Comparison of ENCODE assay signal across 8 cellular contexts in genomic region chr4:88523325-88524129, GRCh38. TPM values are rescaled to one million over a fixed set of nuclear protein-coding genes. Genes with fewer than 3 reads are reported as not detected.
DNase-seq lines count a peak whose midpoint lies in the region; ATAC-seq and TF ChIP-seq lines count a peak whose summit lies in the region.

Gene PYURF (minus strand): TSS chr4:88523776. CDS start chr4:88523700, 76 bp downstream.

- WGBS in testis, 2 donors, result 0% methylated on average over 24 to 45 of the region's 68 CpGs

- H3K4me1 ChIP-seq in osteoblast (ENCODE audit: insufficient read depth, low read length) (peaks cover 17% of the 10 kb centered on the region), testis (peaks cover 11% of the 10 kb centered on the region)

- no peak for TF ChIP-seq CTCF in GM10266 (IDR thresholded peaks at IDR 0.05; ENCODE audit: control insufficient read depth, insufficient read depth, low read depth, missing control alignments)
- no peak for TF ChIP-seq CTCF in osteoblast (IDR thresholded peaks at IDR 0.05; ENCODE audit: extremely low read depth, low read depth, low read length)
- TF ChIP-seq CTCF in testis (IDR thresholded peaks at IDR 0.05), result no peak

- DNase-seq in GM10266 (ENCODE audit: extremely low spot score), result peak; percentile 86
- peak; percentile 93 for DNase-seq in NCI-H1092 (lab: John Stamatoyannopoulos, UW)
- peak; percentile 68 for DNase-seq in SKM-1 (lab: John Stamatoyannopoulos, UW; ENCODE audit: unreplicated experiment)
- DNase-seq in glomerular visceral epithelial cell (ENCODE audit: extremely low spot score), result peak; percentile 94
- peak; percentile 94 for DNase-seq in osteoblast (ENCODE audit: insufficient read length, low spot score, missing footprints)
- peak; percentile 97 for DNase-seq in testis

- H3K9me3 ChIP-seq in osteoblast (ENCODE audit: low read depth, low read length), result no peaks in the 10 kb centered on the region
- no peaks in the 10 kb centered on the region for H3K9me3 ChIP-seq in testis

- H2AFZ ChIP-seq in osteoblast (ENCODE audit: low read length), result peak within 1 kb of the TSS; percentile 97

- H3K4me3 Mint-ChIP-seq in activated naive CD8-positive, alpha-beta T cell, result peak within 1 kb of the TSS; percentile 96

- TF ChIP-seq POLR2A in testis (IDR thresholded peaks at IDR 0.05), result peak; percentile 59

- peak within 1 kb of the TSS; percentile 94 for H3K4me2 ChIP-seq in osteoblast (ENCODE audit: insufficient read depth, low read length)

- no peaks in the 10 kb centered on the region for H3K27me3 Mint-ChIP-seq in activated naive CD8-positive, alpha-beta T cell

- no peaks in the 10 kb centered on the region for H3K9me3 Mint-ChIP-seq in activated naive CD8-positive, alpha-beta T cell (ENCODE audit: low read depth)

- ATAC-seq in HG02610 (IDR thresholded peaks at IDR 0.05; ENCODE audit: unreplicated experiment), result peak; percentile 90

- intact Hi-C loops in testis (cut with DNase I; ENCODE audit: low total_unique reads), result no loop called here

- H3K27ac ChIP-seq in osteoblast (ENCODE audit: low read depth, low read length) (peak within 1 kb of the TSS; percentile 98), testis (peak within 1 kb of the TSS; percentile 94 to 97)

- H3K36me3 Mint-ChIP-seq in activated naive CD8-positive, alpha-beta T cell, result no peaks in the 10 kb centered on the region

- H4K20me1 ChIP-seq in osteoblast (ENCODE audit: insufficient read depth, low read length), result no peaks in the 10 kb centered on the region

- H3K27ac Mint-ChIP-seq in activated naive CD8-positive, alpha-beta T cell, result peak within 1 kb of the TSS; percentile 89

- H3K27me3 ChIP-seq in osteoblast (ENCODE audit: insufficient read depth, low read length) (no peaks in the 10 kb centered on the region), testis (no peaks in the 10 kb centered on the region)

- H3K36me3 ChIP-seq in osteoblast (ENCODE audit: insufficient read depth, low read length) (peaks cover 15% of the 10 kb centered on the region), testis (ENCODE audit: low read depth, missing control alignments) (no peaks in the 10 kb centered on the region)

- H3K79me2 ChIP-seq in osteoblast (ENCODE audit: insufficient read depth, low read length), result peaks cover 43% of the 10 kb centered on the region

- H3K4me1 Mint-ChIP-seq in activated naive CD8-positive, alpha-beta T cell (ENCODE audit: low read depth), result peaks cover 36% of the 10 kb centered on the region

- peak within 1 kb of the TSS; percentile 91 for H3K4me3 ChIP-seq in osteoblast (ENCODE audit: insufficient read depth, low read length)
- H3K4me3 ChIP-seq in testis, result peak within 1 kb of the TSS; percentile 83 to 97

RNA-seq across cellular contexts. Expression of gene PYURF, which starts in this region (rescaled TPM):
- 55.7 and 60.1 TPM in 2 replicates for total RNA-seq in osteoblast
- 10 to 100 TPM; 90.0 to 92.3 TPM for total RNA-seq in testis
- polyA plus RNA-seq in testis (ENCODE audit: insufficient read depth, low read depth, low replicate concordance), result 98.1 TPM

Comparison
In these comparisons a context has a peak if more than half of its experiments do, and no peak if none do; other contexts are left out.
1. Peak in every context shown above with its lines: DNase-seq, ATAC-seq, H3K4me3 ChIP-seq and H3K27ac ChIP-seq.